1 cellular context compared by ENCODE assay signal in the genomic region with DNA sequence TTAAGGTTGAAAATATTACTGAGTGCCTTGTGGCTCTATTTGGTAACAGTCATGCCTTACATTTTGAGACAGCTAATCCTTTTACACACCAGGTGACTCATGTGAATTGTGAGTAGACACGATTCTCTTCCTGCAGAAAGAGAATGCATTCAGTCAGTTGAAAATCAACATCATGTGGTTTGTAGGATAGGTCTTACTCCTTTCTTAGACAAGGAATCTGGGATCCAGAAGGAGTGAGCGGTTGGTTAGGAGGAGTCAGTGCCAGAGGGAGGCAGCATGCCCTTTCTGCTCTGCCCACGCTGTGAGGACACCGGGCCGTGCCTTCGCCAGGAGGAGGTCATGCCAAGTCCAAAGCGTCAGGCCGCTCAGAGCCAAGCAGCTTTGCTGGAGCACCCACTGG.
TF ChIP-seq lines count a peak whose summit lies in the region.

No MANE protein-coding gene starts in this region.

TF ChIP-seq in GM23338, 12 proteins besides CTCF, POLR2A, EP300 and RAD21 (continued from another document):
- TF ChIP-seq REST (IDR thresholded peaks at IDR 0.05; ENCODE audit: unreplicated experiment) = no peak
- TF ChIP-seq JUNB (IDR thresholded peaks at IDR 0.05; ENCODE audit: unreplicated experiment) = no peak
- no peak for TF ChIP-seq ZNF114 (CRISPR knock-in tag; IDR thresholded peaks at IDR 0.05)
- no peak for TF ChIP-seq ETS1 (IDR thresholded peaks at IDR 0.05)
